8 cellular contexts compared by ENCODE assay signal in genomic region chr21:45243603-45244002, GRCh38.
"Had no signal": no experiment of that assay in that cellular context is flagged by ENCODE, and none has a peak within 500 bp of the region (broad histone marks: within the 10 kb centered on the region; RNA-seq: fewer than 3 reads in every experiment).

No MANE protein-coding gene starts in this region.

- ATAC-seq: HepG2 had no signal

- H3K27ac Mint-ChIP-seq: IgD-negative memory B cell had no signal

- FAIRE-seq: HepG2, HTR-8/SVneo had no signal

- H3K4me1 Mint-ChIP-seq: IgD-negative memory B cell had no signal

- H3K4me2 ChIP-seq: KMS-11 had no signal

- H3K9ac ChIP-seq: KMS-11 had no signal

- DNase-seq: Karpas-422, KBM-7, KG1 had no signal

- H3K36me3 Mint-ChIP-seq: IgD-negative memory B cell had no signal

- H3K4me3 Mint-ChIP-seq: IgD-negative memory B cell had no signal

- H3K27ac ChIP-seq: HL-60, KMS-11 had no signal
